ENCODE assay signal across 8 cellular contexts in genomic region chr1:150548632-150549495, GRCh38. TPM values are rescaled to one million over a fixed set of nuclear protein-coding genes. Genes with fewer than 3 reads are reported as not detected.
DNase-seq lines count a peak whose midpoint lies in the region; ATAC-seq and TF ChIP-seq lines count a peak whose summit lies in the region.

Gene ADAMTSL4 (plus strand): TSS chr1:150549408. CDS start chr1:150552289, 2,881 bp downstream.

- no peak within 1 kb of the TSS for H3K18ac ChIP-seq in H9 (ENCODE audit: insufficient read length, low read depth, low read length)

- H3K27me3 Mint-ChIP-seq in H9 (ENCODE audit: low read depth) = peaks cover 43% of the 10 kb centered on the region
- H3K27me3 Mint-ChIP-seq in activated T-helper 2 cell treated with anti-CD3 and anti-CD28 coated beads, Interferon-gamma antibody, Interleukin-2, Interleukin-4, amounts not matched to agents 10 μg/mL and 5 μg/mL and 100 μg/mL, durations not matched to agents 14 hours and 24 hours and 36 hours (ENCODE audit: low read depth) = peaks cover 21% of the 10 kb centered on the region

- no peak; the same call in 2 of the 3 replicates for TF ChIP-seq CTCF in H9 (conservative IDR thresholded peaks at IDR 0.05)

- no peak within 1 kb of the TSS for H4K8ac ChIP-seq in H9 (replicated peaks; ENCODE audit: insufficient read length, low read depth, low read length)

- no peaks in the 10 kb centered on the region for H4K20me1 ChIP-seq in H9 (ENCODE audit: control insufficient read depth, insufficient read depth, insufficient read length)

- no CpG with 5 or more reads among the region's 91 CpGs for WGBS in H9 (ENCODE audit: extremely low coverage, insufficient read length, low lambda C conversion rate)

- no peak within 1 kb of the TSS for H2BK15ac ChIP-seq in H9 (ENCODE audit: low read depth, low read length)

- H3K27ac Mint-ChIP-seq in H9 = no peak within 1 kb of the TSS; a peak in 1 of 7 replicates
- peak within 1 kb of the TSS; percentile 55 for H3K27ac Mint-ChIP-seq in activated T-helper 2 cell treated with anti-CD3 and anti-CD28 coated beads, Interferon-gamma antibody, Interleukin-2, Interleukin-4, amounts not matched to agents 10 μg/mL and 5 μg/mL and 100 μg/mL, durations not matched to agents 14 hours and 24 hours and 36 hours

- H2BK5ac ChIP-seq in H9 (ENCODE audit: insufficient read length, low read length) = no peak within 1 kb of the TSS

- H4K5ac ChIP-seq in H9 (ENCODE audit: insufficient read length, low read depth, low read length) = no peak within 1 kb of the TSS

- H3K4me1 ChIP-seq in H9 (ENCODE audit: insufficient read depth, low read length) = 0 out of 2 replicates have a peak, but pooled peaks cover 3% of the 10 kb centered on the region
- peaks cover 8% of the 10 kb centered on the region for H3K4me1 ChIP-seq in neuron (ENCODE audit: insufficient read depth, low read length)

- no peak within 1 kb of the TSS for H3T11ph ChIP-seq in H9 (ENCODE audit: low read length)

- peaks cover 16 to 28% of the 10 kb centered on the region in 2 experiments for H3K4me1 Mint-ChIP-seq in H9
- H3K4me1 Mint-ChIP-seq in activated T-helper 2 cell treated with anti-CD3 and anti-CD28 coated beads, Interferon-gamma antibody, Interleukin-2, Interleukin-4, amounts not matched to agents 10 μg/mL and 5 μg/mL and 100 μg/mL, durations not matched to agents 14 hours and 24 hours and 36 hours (ENCODE audit: low read depth) = peaks cover 26% of the 10 kb centered on the region

- DNase-seq in DMS 273 (lab: John Stamatoyannopoulos, UW; ENCODE audit: unreplicated experiment) = peak; percentile 100
- DNase-seq in H9 = peak; percentile 51
- peak; percentile 13 for DNase-seq in NCI-H510A treated with DMSO at 0.1 percent for 48 hours (lab: John Stamatoyannopoulos, UW)
- no peak for DNase-seq in activated T-helper 2 cell treated with anti-CD3 and anti-CD28 coated beads, Interferon-gamma antibody, Interleukin-2, Interleukin-4, amounts not matched to agents 10 μg/mL and 5 μg/mL and 100 μg/mL, durations not matched to agents 14 hours and 24 hours and 36 hours (ENCODE audit: low spot score)
- peak; percentile 68 for DNase-seq in germinal center (ENCODE audit: low spot score)
- DNase-seq in inferior parietal cortex (ENCODE audit: extremely low spot score) = no peak

- H4K91ac ChIP-seq in H9 (ENCODE audit: insufficient read length, low read depth, low read length) = no peak within 1 kb of the TSS

- H2BK12ac ChIP-seq in H9 (ENCODE audit: insufficient read length, low read depth, low read length) = no peak within 1 kb of the TSS

- intact Hi-C loops in activated T-helper 2 cell treated with anti-CD3 and anti-CD28 coated beads, Interferon-gamma antibody, Interleukin-2, Interleukin-4, amounts not matched to agents 10 μg/mL and 5 μg/mL and 100 μg/mL, durations not matched to agents 14 hours and 24 hours and 36 hours (cut with micrococcal nuclease) = no loop called here

- no peak within 1 kb of the TSS for H3K4ac ChIP-seq in H9 (ENCODE audit: low read depth, low read length)

- peaks cover 3% of the 10 kb centered on the region; the same call in 1 of the 2 replicates for H3K27me3 ChIP-seq in H9 (ENCODE audit: insufficient read depth, low read length)
- H3K27me3 ChIP-seq in neuron (ENCODE audit: insufficient read depth, low read length) = no peaks in the 10 kb centered on the region

- H3K9ac ChIP-seq in H9 (ENCODE audit: extremely low read depth, insufficient read length, low read length) = peak within 1 kb of the TSS; percentile 59

- H3K4me3 ChIP-seq in neuron (ENCODE audit: low read length) = peak within 1 kb of the TSS; percentile 57

- H2BK120ac ChIP-seq in H9 (ENCODE audit: low read depth, low read length, poor library complexity, severe bottlenecking) = no peak within 1 kb of the TSS

- H3K23me2 ChIP-seq in H9 (ENCODE audit: insufficient read length, low read depth, low read length, poor library complexity, severe bottlenecking) = peaks cover 10% of the 10 kb centered on the region

- no peaks in the 10 kb centered on the region for H3K36me3 ChIP-seq in neuron (ENCODE audit: insufficient read depth, low read length)

- H2AFZ ChIP-seq in H9 (ENCODE audit: low read length) = no peak within 1 kb of the TSS
- peak within 1 kb of the TSS; percentile 99 for H2AFZ ChIP-seq in neuron (ENCODE audit: low read depth, low read length)

- H3K79me1 ChIP-seq in H9 (ENCODE audit: insufficient read depth, low read depth, low read length, poor library complexity, severe bottlenecking) = no peaks in the 10 kb centered on the region

- H3K4me3 Mint-ChIP-seq in H9 = peak within 1 kb of the TSS; percentile 69 to 87
- peak within 1 kb of the TSS; percentile 80 for H3K4me3 Mint-ChIP-seq in activated T-helper 2 cell treated with anti-CD3 and anti-CD28 coated beads, Interferon-gamma antibody, Interleukin-2, Interleukin-4, amounts not matched to agents 10 μg/mL and 5 μg/mL and 100 μg/mL, durations not matched to agents 14 hours and 24 hours and 36 hours (ENCODE audit: low read depth)

- H2BK20ac ChIP-seq in H9 (ENCODE audit: low read depth, low read length, poor library complexity, severe bottlenecking) = no peak within 1 kb of the TSS

- peak within 1 kb of the TSS; percentile 73 for H3K14ac ChIP-seq in H9 (ENCODE audit: insufficient read depth, low read length)

- H3K36me3 Mint-ChIP-seq in H9 (ENCODE audit: insufficient read depth in 1 of 3, low read depth in 3 of 3) = peaks cover 0 to 2% (median 0%) of the 10 kb centered on the region in 3 experiments; a peak in 2 of 7 replicates
- H3K36me3 Mint-ChIP-seq in activated T-helper 2 cell treated with anti-CD3 and anti-CD28 coated beads, Interferon-gamma antibody, Interleukin-2, Interleukin-4, amounts not matched to agents 10 μg/mL and 5 μg/mL and 100 μg/mL, durations not matched to agents 14 hours and 24 hours and 36 hours (ENCODE audit: low read depth) = no peaks in the 10 kb centered on the region

- no peak within 1 kb of the TSS for H3K27ac ChIP-seq in H9 (ENCODE audit: insufficient read length, low read depth, low read length)

- H3K9me3 Mint-ChIP-seq in H9 = no peaks in the 10 kb centered on the region
- H3K9me3 Mint-ChIP-seq in activated T-helper 2 cell treated with anti-CD3 and anti-CD28 coated beads, Interferon-gamma antibody, Interleukin-2, Interleukin-4, amounts not matched to agents 10 μg/mL and 5 μg/mL and 100 μg/mL, durations not matched to agents 14 hours and 24 hours and 36 hours = no peaks in the 10 kb centered on the region

- peak within 1 kb of the TSS; percentile 48 for H3K4me2 ChIP-seq in H9 (ENCODE audit: insufficient read depth, insufficient read length, low read length)

- H3K79me2 ChIP-seq in H9 (ENCODE audit: insufficient read depth, low read length) = no peaks in the 10 kb centered on the region

- H3K9me3 ChIP-seq in H9 (ENCODE audit: control insufficient read depth, low read depth, low read length) = no peaks in the 10 kb centered on the region
- H3K9me3 ChIP-seq in neuron (ENCODE audit: low read length) = no peaks in the 10 kb centered on the region

- H2AK5ac ChIP-seq in H9 (ENCODE audit: insufficient read length, low read length) = no peak within 1 kb of the TSS

- no peak within 1 kb of the TSS for H3K56ac ChIP-seq in H9 (ENCODE audit: insufficient read length, low read depth, low read length)

- no peak for ATAC-seq in HG03135 (IDR thresholded peaks at IDR 0.05; ENCODE audit: unreplicated experiment)

- no peak within 1 kb of the TSS for H3K23ac ChIP-seq in H9 (ENCODE audit: insufficient read length, low read depth, low read length)

RNA-seq across cellular contexts. Expression of gene ADAMTSL4, which starts in this region (rescaled TPM):
- total RNA-seq in H9 (2021) = 4.6 and 6.1 TPM in 2 replicates
- total RNA-seq in activated T-helper 2 cell treated with anti-CD3 and anti-CD28 coated beads, Interferon-gamma antibody, Interleukin-2, Interleukin-4, amounts not matched to agents 10 μg/mL and 5 μg/mL and 100 μg/mL, durations not matched to agents 14 hours and 24 hours and 36 hours = 2.7 and 2.9 TPM in 2 replicates

Comparison
In these comparisons a context has a peak if more than half of its experiments do, and no peak if none do; other contexts are left out.
1. DNase-seq: peak in DMS 273 (single experiment), H9 (single experiment), NCI-H510A treated with DMSO at 0.1 percent for 48 hours (single experiment) and germinal center (single experiment); none in activated T-helper 2 cell treated with anti-CD3 and anti-CD28 coated beads, Interferon-gamma antibody, Interleukin-2, Interleukin-4, amounts not matched to agents 10 μg/mL and 5 μg/mL and 100 μg/mL, durations not matched to agents 14 hours and 24 hours and 36 hours (single experiment) and inferior parietal cortex (single experiment).